8 cellular contexts compared by ENCODE assay signal in the genomic region with DNA sequence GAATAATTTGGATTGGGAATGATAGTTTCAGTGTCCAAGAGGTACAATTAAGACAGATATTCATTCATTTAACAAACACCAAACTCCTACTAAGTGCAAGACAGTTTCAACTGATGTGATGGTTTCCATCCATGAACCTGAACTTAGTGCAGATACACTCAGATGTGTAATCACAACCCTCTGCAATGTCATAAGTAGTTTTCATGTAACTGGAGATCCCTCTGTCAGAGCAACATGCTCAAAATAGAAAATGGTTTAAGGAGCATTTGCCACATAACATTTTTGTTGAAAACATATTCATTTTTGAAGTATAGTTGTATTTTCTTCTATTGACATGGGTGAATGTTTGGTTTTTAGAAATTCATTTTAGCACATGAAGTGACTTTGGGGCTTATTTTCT. TPM values are rescaled to one million over a fixed set of nuclear protein-coding genes. Genes with fewer than 3 reads are reported as not detected.
"Had no signal": no experiment of that assay in that cellular context is flagged by ENCODE, and none has a peak within 500 bp of the region (broad histone marks: within the 10 kb centered on the region; RNA-seq: fewer than 3 reads in every experiment).

No MANE protein-coding gene starts in this region.

- H3K9me3 Mint-ChIP-seq: IgD-negative memory B cell had no signal

- H3K4me3 Mint-ChIP-seq: IgD-negative memory B cell had no signal

- H3K4me1 Mint-ChIP-seq: IgD-negative memory B cell had no signal

- ATAC-seq: HepG2, K562 had no signal

- H3K27ac ChIP-seq: HL-60 had no signal

- H3K27ac Mint-ChIP-seq: IgD-negative memory B cell had no signal

- H3K4me3 ChIP-seq: K562 had no signal

- DNase-seq: IMR-90, KBM-7, KG1 had no signal

RNA-seq across cellular contexts. Expression of gene PKNOX2, which starts 16.5 kb away (rescaled TPM):
- total RNA-seq: HepG2, HT-29, K562 had no signal
- polyA plus RNA-seq: HepG2, IgD-negative memory B cell, K562 had no signal
